36 cellular contexts compared by ENCODE assay signal in the genomic region with DNA sequence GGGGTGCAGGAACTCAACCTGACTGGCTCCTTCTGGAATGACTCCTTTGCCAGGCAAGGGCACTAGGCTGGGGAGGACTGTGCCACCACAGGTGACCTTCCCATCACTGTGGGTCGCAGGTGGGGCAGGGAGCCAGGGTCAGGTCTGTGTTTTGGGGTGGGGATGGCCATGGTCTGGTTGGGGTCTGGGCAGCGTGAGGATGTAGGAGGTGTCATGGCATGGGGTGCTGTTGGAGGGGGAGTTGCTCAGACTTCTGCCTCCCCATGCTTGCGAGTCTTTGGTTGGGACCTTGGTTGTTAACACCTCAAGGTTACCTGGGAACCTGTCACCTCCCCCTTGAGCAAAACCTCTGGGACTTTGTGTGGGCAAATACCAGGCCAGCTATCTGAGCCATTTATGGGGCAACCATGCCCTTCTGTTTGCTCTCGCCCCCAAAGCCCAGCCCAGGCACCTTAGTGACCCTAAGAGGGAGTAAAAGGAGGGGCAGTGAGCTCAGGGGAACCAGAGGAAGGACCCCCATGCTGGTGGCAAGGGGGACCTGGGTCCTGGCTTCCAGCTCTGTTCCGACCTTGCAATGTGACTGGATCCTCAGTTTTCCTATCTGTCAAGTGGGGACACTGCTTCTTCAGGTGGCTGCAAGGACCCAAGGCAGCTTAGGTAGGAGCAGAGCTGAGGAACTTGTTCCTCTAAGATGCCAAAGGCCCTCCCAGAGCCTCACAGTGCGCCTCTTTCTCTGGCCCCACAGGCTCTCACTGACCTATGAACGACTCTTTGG. TPM values are rescaled to one million over a fixed set of nuclear protein-coding genes. Genes with fewer than 3 reads are reported as not detected.
"Had no signal": no experiment of that assay in that cellular context is flagged by ENCODE, and none has a peak within 500 bp of the region (broad histone marks: within the 10 kb centered on the region; RNA-seq: fewer than 3 reads in every experiment).

No MANE protein-coding gene starts in this region.

- FAIRE-seq: RCC 7860 had no signal

- DNase-seq: activated CD4-positive, alpha-beta memory T cell treated with anti-CD3 and anti-CD28 coated beads, Interleukin-2, amount 10 ng/mL, durations not matched to agents 7 days and 5 days; activated CD4-positive, alpha-beta T cell treated with anti-CD3 and anti-CD28 coated beads for 1 hour; activated CD4-positive, alpha-beta T cell treated with anti-CD3 and anti-CD28 coated beads for 48 hours; activated CD4-positive, CD25-positive, alpha-beta regulatory T cell; activated CD8-positive, alpha-beta memory T cell treated with anti-CD3 and anti-CD28 coated beads for 24 hours; activated CD8-positive, alpha-beta memory T cell treated with anti-CD3 and anti-CD28 coated beads, Interleukin-2, amount 10 ng/mL, durations not matched to agents 7 days and 5 days; activated CD8-positive, alpha-beta memory T cell treated with anti-CD3 and anti-CD28 coated beads, Interleukin-2, amount 50 U/mL, for 48 hours; activated effector memory CD4-positive, alpha-beta T cell treated with anti-CD3 and anti-CD28 coated beads, Interleukin-2, amount 50 U/mL, for 16 hours; activated naive CD4-positive, alpha-beta T cell; activated naive CD4-positive, alpha-beta T cell treated with anti-CD3 and anti-CD28 coated beads, Interleukin-2, amount 50 U/mL, for 16 hours; activated naive CD8-positive, alpha-beta T cell treated with anti-CD3 and anti-CD28 coated beads for 36 hours; activated T-cell treated with anti-CD3 and anti-CD28 coated beads, Interleukin-2, amount 50 U/mL, for 48 hours; amniotic stem cell; aorta; brain microvascular endothelial cell; NCI-H1092 treated with DMSO at 0.1 percent for 48 hours; NCI-H1417; NCI-H146; NCI-H187; NCI-H2029 treated with DMSO at 0.1 percent for 48 hours; NCI-H2107; NCI-H2171; NCI-H510A; NCI-H526; NCI-H748 treated with DMSO at 0.1 percent for 48 hours; NK-92 treated with Interleukin-12 subunit alpha and Interleukin-12 subunit beta, amount 100 ng/mL, for 24 hours; PC-9; SIG-M5; T-helper 1 cell; T1000; WERI-Rb-1 had no signal

- ATAC-seq: activated CD8-positive, alpha-beta memory T cell treated with anti-CD3 and anti-CD28 coated beads, Interleukin-2, amount 10 ng/mL, durations not matched to agents 7 days and 5 days; Right ventricle myocardium inferior; SK-N-SH treated with all-trans-retinoic acid at 6 μM for 48 hours had no signal

- H2AFZ ChIP-seq: PC-9 had no signal

- H3K4me2 ChIP-seq: PC-9 had no signal

- H3K4me3 ChIP-seq: cardiac muscle cell, PC-9 had no signal

- H3K27ac ChIP-seq: brain microvascular endothelial cell, cardiac muscle cell, PC-9, WERI-Rb-1 had no signal

- H3K36me3 ChIP-seq: cardiac muscle cell had no signal

- H3K27me3 ChIP-seq: brain microvascular endothelial cell, cardiac muscle cell had no signal

RNA-seq across cellular contexts. Expression of a gene that starts 23.5 kb away (rescaled TPM):
- total RNA-seq: SK-MEL-5 had no signal
